28 cellular contexts compared by ENCODE assay signal in the genomic region with DNA sequence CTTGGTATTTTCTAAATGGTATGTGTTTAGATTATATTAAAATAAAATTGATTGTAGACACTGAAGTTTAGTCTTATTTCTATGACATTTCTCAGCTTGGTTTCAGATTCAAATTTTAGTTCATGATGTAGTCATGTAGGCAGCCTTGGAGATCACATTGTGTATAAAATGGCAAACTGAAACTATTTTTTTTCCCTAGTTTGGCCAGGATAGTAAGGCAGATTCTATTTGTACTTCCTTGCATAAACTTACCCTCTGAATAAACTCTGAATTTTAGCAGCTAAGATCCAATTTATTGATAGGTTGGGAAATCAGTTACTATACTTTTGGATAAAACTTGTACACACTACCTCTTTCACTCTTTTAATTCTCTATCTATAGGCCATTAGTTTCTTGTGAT.
"Had no signal": no experiment of that assay in that cellular context is flagged by ENCODE, and none has a peak within 500 bp of the region (broad histone marks: within the 10 kb centered on the region; RNA-seq: fewer than 3 reads in every experiment).

No MANE protein-coding gene starts in this region.

- H3K27ac ChIP-seq: adrenal gland, body of pancreas, esophagus muscularis mucosa, gastroesophageal sphincter had no signal

- H3K4me3 ChIP-seq: adrenal gland, body of pancreas, esophagus muscularis mucosa, gastroesophageal sphincter had no signal

- H3K9me3 ChIP-seq: adrenal gland, body of pancreas, esophagus muscularis mucosa, gastroesophageal sphincter had no signal

- ATAC-seq: activated CD4-positive, alpha-beta T cell treated with anti-CD3 and anti-CD28 coated beads for 36 hours; activated CD8-positive, alpha-beta memory T cell treated with anti-CD3 and anti-CD28 coated beads, Interleukin-2, amount 10 ng/mL, durations not matched to agents 7 days and 5 days; activated CD8-positive, alpha-beta T cell treated with anti-CD3 and anti-CD28 coated beads, Interleukin-2, amount 10 ng/mL, durations not matched to agents 7 days and 5 days; activated naive CD4-positive, alpha-beta T cell treated with anti-CD3 and anti-CD28 coated beads, Interleukin-2, amount 50 U/mL, for 72 hours; activated T-cell treated with anti-CD3 and anti-CD28 coated beads, Interleukin-2, amount 50 U/mL, for 72 hours; body of pancreas; effector memory CD8-positive, alpha-beta T cell; gastroesophageal sphincter had no signal

- H3K4me3 Mint-ChIP-seq: activated CD4-positive, alpha-beta memory T cell treated with anti-CD3 and anti-CD28 coated beads for 36 hours; activated CD4-positive, alpha-beta T cell treated with anti-CD3 and anti-CD28 coated beads for 36 hours; activated CD4-positive, alpha-beta T cell treated with anti-CD3 and anti-CD28 coated beads, Interleukin-2, amount 10 ng/mL, durations not matched to agents 24 days and 14 days; activated CD8-positive, alpha-beta memory T cell treated with anti-CD3 and anti-CD28 coated beads, Interleukin-2, amount 10 ng/mL, durations not matched to agents 7 days and 5 days; activated CD8-positive, alpha-beta T cell treated with anti-CD3 and anti-CD28 coated beads, Interleukin-2, amount 10 ng/mL, durations not matched to agents 7 days and 5 days; activated naive CD4-positive, alpha-beta T cell treated with anti-CD3 and anti-CD28 coated beads, Interleukin-2, amount 10 ng/mL, durations not matched to agents 7 days and 5 days; activated T-cell treated with anti-CD3 and anti-CD28 coated beads, Interleukin-2, amount 50 U/mL, for 72 hours; effector memory CD8-positive, alpha-beta T cell had no signal

- H3K36me3 Mint-ChIP-seq: activated naive CD4-positive, alpha-beta T cell treated with anti-CD3 and anti-CD28 coated beads, Interleukin-2, amount 50 U/mL, for 72 hours had no signal

- H3K27ac Mint-ChIP-seq: activated CD4-positive, alpha-beta memory T cell treated with anti-CD3 and anti-CD28 coated beads for 36 hours; activated CD8-positive, alpha-beta memory T cell treated with anti-CD3 and anti-CD28 coated beads, Interleukin-2, amount 10 ng/mL, durations not matched to agents 7 days and 5 days; activated CD8-positive, alpha-beta T cell treated with anti-CD3 and anti-CD28 coated beads, Interleukin-2, amount 10 ng/mL, durations not matched to agents 7 days and 5 days; activated naive CD4-positive, alpha-beta T cell treated with anti-CD3 and anti-CD28 coated beads, Interleukin-2, amount 10 ng/mL, durations not matched to agents 7 days and 5 days; activated naive CD4-positive, alpha-beta T cell treated with anti-CD3 and anti-CD28 coated beads, Interleukin-2, amount 50 U/mL, for 72 hours; activated T-cell treated with anti-CD3 and anti-CD28 coated beads, Interleukin-2, amount 50 U/mL, for 72 hours had no signal

- H3K9me3 Mint-ChIP-seq: activated CD4-positive, alpha-beta memory T cell treated with anti-CD3 and anti-CD28 coated beads for 36 hours; activated CD4-positive, alpha-beta T cell treated with anti-CD3 and anti-CD28 coated beads, Interleukin-2, amount 10 ng/mL, durations not matched to agents 24 days and 14 days; activated naive CD4-positive, alpha-beta T cell treated with anti-CD3 and anti-CD28 coated beads, Interleukin-2, amount 10 ng/mL, durations not matched to agents 7 days and 5 days; activated naive CD4-positive, alpha-beta T cell treated with anti-CD3 and anti-CD28 coated beads, Interleukin-2, amount 50 U/mL, for 72 hours; activated T-cell treated with anti-CD3 and anti-CD28 coated beads, Interleukin-2, amount 50 U/mL, for 72 hours; effector memory CD8-positive, alpha-beta T cell had no signal

- DNase-seq: activated CD4-positive, alpha-beta memory T cell treated with anti-CD3 and anti-CD28 coated beads for 36 hours; activated CD4-positive, alpha-beta T cell treated with anti-CD3 and anti-CD28 coated beads for 36 hours; activated CD4-positive, alpha-beta T cell treated with anti-CD3 and anti-CD28 coated beads, Interleukin-2, amount 10 ng/mL, durations not matched to agents 24 days and 14 days; activated CD4-positive, CD25-positive, alpha-beta regulatory T cell; activated CD4-positive, CD25-positive, alpha-beta regulatory T cell treated with anti-CD3 and anti-CD28 coated beads, Interleukin-2, amount 50 U/mL, for 72 hours; activated CD8-positive, alpha-beta memory T cell treated with anti-CD3 and anti-CD28 coated beads, Interleukin-2, amount 10 ng/mL, durations not matched to agents 7 days and 5 days; activated CD8-positive, alpha-beta memory T cell treated with anti-CD3 and anti-CD28 coated beads, Interleukin-2, amount 50 U/mL, for 4 hours; activated CD8-positive, alpha-beta T cell treated with anti-CD3 and anti-CD28 coated beads, Interleukin-2, amount 10 ng/mL, durations not matched to agents 7 days and 5 days; activated gamma-delta T cell; activated naive CD4-positive, alpha-beta T cell; activated naive CD4-positive, alpha-beta T cell treated with anti-CD3 and anti-CD28 coated beads, Interleukin-2, amount 10 ng/mL, durations not matched to agents 7 days and 5 days; activated T-cell treated with anti-CD3 and anti-CD28 coated beads, Interleukin-2, amount 50 U/mL, for 1 hour; activated T-cell treated with anti-CD3 and anti-CD28 coated beads, Interleukin-2, amount 50 U/mL, for 72 hours; adrenal gland; amygdala; aorta; body of pancreas; caudate nucleus; cortex of kidney; dermis blood vessel endothelial cell; effector CD4-positive, alpha-beta T cell; effector memory CD8-positive, alpha-beta T cell; erythroblast; foreskin melanocyte; T-helper 2 cell had no signal

- H3K27me3 Mint-ChIP-seq: activated CD4-positive, alpha-beta memory T cell treated with anti-CD3 and anti-CD28 coated beads for 36 hours; activated CD4-positive, alpha-beta T cell treated with anti-CD3 and anti-CD28 coated beads for 36 hours; activated CD4-positive, alpha-beta T cell treated with anti-CD3 and anti-CD28 coated beads, Interleukin-2, amount 10 ng/mL, durations not matched to agents 24 days and 14 days; activated CD8-positive, alpha-beta memory T cell treated with anti-CD3 and anti-CD28 coated beads, Interleukin-2, amount 10 ng/mL, durations not matched to agents 7 days and 5 days; activated naive CD4-positive, alpha-beta T cell treated with anti-CD3 and anti-CD28 coated beads, Interleukin-2, amount 10 ng/mL, durations not matched to agents 7 days and 5 days; effector memory CD8-positive, alpha-beta T cell had no signal

- H3K27me3 ChIP-seq: adrenal gland, body of pancreas, esophagus muscularis mucosa, gastroesophageal sphincter had no signal

- H3K4me1 ChIP-seq: adrenal gland, esophagus muscularis mucosa, gastroesophageal sphincter had no signal
